Comparison of ENCODE assay signal across 9 cellular contexts in genomic region chr7:38311329-38311937, GRCh38.
DNase-seq lines count a peak whose midpoint lies in the region; ATAC-seq and TF ChIP-seq lines count a peak whose summit lies in the region.
"Had no signal": no experiment of that assay in that cellular context is flagged by ENCODE, and none has a peak within 500 bp of the region (broad histone marks: within the 10 kb centered on the region; RNA-seq: fewer than 3 reads in every experiment).

No MANE protein-coding gene starts in this region.

- no peak overlapping the region for H3K9ac ChIP-seq in iPS-15b (ENCODE audit: low read depth, low read length)

- H3K36me3 ChIP-seq in iPS-15b (ENCODE audit: control insufficient read depth, insufficient read depth, low read length) = no peaks in the 10 kb centered on the region

- no peak overlapping the region for H3K27ac Mint-ChIP-seq in WTC11
- H3K27ac Mint-ChIP-seq: activated naive CD4-positive, alpha-beta T cell treated with anti-CD3 and anti-CD28 coated beads, Interleukin-2, amount 50 U/mL, for 72 hours had no signal

- POLR2A ChIA-PET in WTC11 (lab: Charles Lee) = no interaction called here

- no peaks in the 10 kb centered on the region for H3K4me1 ChIP-seq in iPS-15b (ENCODE audit: control insufficient read depth, insufficient read depth, low read length)

- no peaks in the 10 kb centered on the region for H3K9me3 ChIP-seq in iPS-15b (ENCODE audit: control insufficient read depth, insufficient read depth, low read length)

- H3K9me3 Mint-ChIP-seq in WTC11 = peaks cover 5% of the 10 kb centered on the region
- H3K9me3 Mint-ChIP-seq: activated naive CD4-positive, alpha-beta T cell treated with anti-CD3 and anti-CD28 coated beads, Interleukin-2, amount 50 U/mL, for 72 hours had no signal

- CTCF ChIA-PET in WTC11 (lab: Charles Lee) = interaction anchor here (0.8 to 3.3 kb wide), 3 partner anchors 19 to 34 kb away, joined by 3 to 14 read pairs (median 5); no protein-coding TSS in a partner anchor

- TF ChIP-seq CTCF in WTC11 (IDR thresholded peaks at IDR 0.05) = no peak

- no peaks in the 10 kb centered on the region for H3K27me3 ChIP-seq in iPS-15b (ENCODE audit: control insufficient read depth, insufficient read depth, low read length)

- H3K27me3 Mint-ChIP-seq in WTC11 (ENCODE audit: low read depth) = no peaks in the 10 kb centered on the region

- peak overlapping the region; percentile 60 for H3K4me3 Mint-ChIP-seq in WTC11

- H3K27ac ChIP-seq in substantia nigra (ENCODE audit: low read depth, low read length, poor library complexity, severe bottlenecking) = peak overlapping the region; percentile 35

- DNase-seq in activated CD4-positive, CD25-positive, alpha-beta regulatory T cell treated with anti-CD3 and anti-CD28 coated beads, Interleukin-2, amount 50 U/mL, for 72 hours = peak; percentile 33
- DNase-seq in activated CD4-positive, CD25-positive, alpha-beta regulatory T cell (lab: John Stamatoyannopoulos, UW) = no peak
- DNase-seq in WTC11 (ENCODE audit: low spot score) = peak; percentile 36
- DNase-seq in substantia nigra (lab: John Stamatoyannopoulos, UW) = peak in 33 of 49 donors; percentile 6 to 64 (median 24)
- no peak for DNase-seq in central memory CD4-positive, alpha-beta T cell

- peak; percentile 72 for ATAC-seq in HG02759 (IDR thresholded peaks at IDR 0.05; ENCODE audit: unreplicated experiment)
- peak; percentile 50; the same call in 1 of the 2 replicates for ATAC-seq in WTC11
- ATAC-seq in HG03520 (IDR thresholded peaks at IDR 0.05; ENCODE audit: unreplicated experiment) = no peak

- H3K36me3 Mint-ChIP-seq in WTC11 = no peaks in the 10 kb centered on the region
- H3K36me3 Mint-ChIP-seq: activated naive CD4-positive, alpha-beta T cell treated with anti-CD3 and anti-CD28 coated beads, Interleukin-2, amount 50 U/mL, for 72 hours had no signal

- peak overlapping the region; percentile 56 for H3K4me3 ChIP-seq in iPS-15b (ENCODE audit: low read depth, low read length)

- H3K4me1 Mint-ChIP-seq in WTC11 = peaks cover 5% of the 10 kb centered on the region; the same call in 1 of the 2 replicates

TF ChIP-seq in WTC11, 78 proteins besides CTCF, POLR2A, EP300 and RAD21:
- TF ChIP-seq HMGXB4 (CRISPR knock-in tag; IDR thresholded peaks at IDR 0.05) (no peak), ZNF532 (CRISPR knock-in tag; IDR thresholded peaks at IDR 0.05; ENCODE audit: borderline replicate concordance) (no peak), ESRRA (CRISPR knock-in tag; IDR thresholded peaks at IDR 0.05; ENCODE audit: borderline replicate concordance) (no peak), SMAD4 (CRISPR knock-in tag; IDR thresholded peaks at IDR 0.05) (no peak), GRHL2 (CRISPR knock-in tag; IDR thresholded peaks at IDR 0.05; ENCODE audit: insufficient replicate concordance, severe bottlenecking) (no peak), EMX1 (CRISPR knock-in tag; IDR thresholded peaks at IDR 0.05) (no peak), ZBTB21 (CRISPR knock-in tag; IDR thresholded peaks at IDR 0.05; ENCODE audit: borderline replicate concordance) (no peak), ZNF121 (CRISPR knock-in tag; IDR thresholded peaks at IDR 0.05) (no peak), TEAD1 (CRISPR knock-in tag; IDR thresholded peaks at IDR 0.05) (no peak), RORB (CRISPR knock-in tag; IDR thresholded peaks at IDR 0.05) (no peak), ZBTB43 (CRISPR knock-in tag; IDR thresholded peaks at IDR 0.05) (no peak), GTF2I (CRISPR knock-in tag; conservative IDR thresholded peaks at IDR 0.05) (no peak), RELA (CRISPR knock-in tag; IDR thresholded peaks at IDR 0.05; ENCODE audit: borderline replicate concordance) (no peak), NR2C2 (CRISPR knock-in tag; IDR thresholded peaks at IDR 0.05) (no peak), JAZF1 (CRISPR knock-in tag; IDR thresholded peaks at IDR 0.05) (no peak), AR (CRISPR knock-in tag; IDR thresholded peaks at IDR 0.05) (no peak)

Comparison
In these comparisons a context has a peak if more than half of its experiments do, and no peak if none do; other contexts are left out.
1. DNase-seq: peak in activated CD4-positive, CD25-positive, alpha-beta regulatory T cell treated with anti-CD3 and anti-CD28 coated beads, Interleukin-2, amount 50 U/mL, for 72 hours (single experiment), WTC11 (single experiment) and substantia nigra (33 of 49); none in activated CD4-positive, CD25-positive, alpha-beta regulatory T cell (0 of 4) and central memory CD4-positive, alpha-beta T cell (single experiment).